Comparison of ENCODE assay signal across 12 cellular contexts in genomic region chr16:14672403-14672971, GRCh38. TPM values are rescaled to one million over a fixed set of nuclear protein-coding genes. Genes with fewer than 3 reads are reported as not detected.
DNase-seq lines count a peak whose midpoint lies in the region; ATAC-seq and TF ChIP-seq lines count a peak whose summit lies in the region.
"Had no signal": no experiment of that assay in that cellular context is flagged by ENCODE, and none has a peak within 500 bp of the region (broad histone marks: within the 10 kb centered on the region; RNA-seq: fewer than 3 reads in every experiment).

No MANE protein-coding gene starts in this region.

- TF ChIP-seq EP300 in esophagus muscularis mucosa (IDR thresholded peaks at IDR 0.05): no peak

- H3K4me1 ChIP-seq in muscle layer of duodenum (ENCODE audit: control insufficient read depth in 1 of 2, insufficient read depth in 2 of 2, low read length in 2 of 2) (no peaks in the 10 kb centered on the region), vagina (no peaks in the 10 kb centered on the region), esophagus muscularis mucosa (no peaks in the 10 kb centered on the region)

- 67% methylated on average over 7 of the region's 7 CpGs for whole genome bisulfite sequencing in esophagus muscularis mucosa

- H3K27ac Mint-ChIP-seq in chondrocyte (ENCODE audit: unreplicated experiment): no peak overlapping the region

- H3K4me3 ChIP-seq in muscle layer of duodenum (ENCODE audit: low read depth in 1 of 2, low read length in 2 of 2) (no peak overlapping the region), vagina (no peak overlapping the region), esophagus muscularis mucosa (no peak overlapping the region)

- TF ChIP-seq CTCF in vagina (IDR thresholded peaks at IDR 0.05) (no peak), esophagus muscularis mucosa (IDR thresholded peaks at IDR 0.05) (no peak), chondrocyte (IDR thresholded peaks at IDR 0.05) (no peak)

- peaks cover 8 to 20% of the 10 kb centered on the region in 2 donors for H3K36me3 ChIP-seq in muscle layer of duodenum (ENCODE audit: control insufficient read depth in 1 of 2, insufficient read depth in 2 of 2, low read length in 2 of 2)
- H3K36me3 ChIP-seq in vagina: peaks cover 0 to 6% of the 10 kb centered on the region in 2 donors
- peaks cover 8 to 24% (median 19%) of the 10 kb centered on the region in 4 donors for H3K36me3 ChIP-seq in esophagus muscularis mucosa

- TF ChIP-seq POLR2A in vagina (IDR thresholded peaks at IDR 0.05): no peak
- no peak for TF ChIP-seq POLR2A in esophagus muscularis mucosa (IDR thresholded peaks at IDR 0.05; ENCODE audit: low read depth)

- no peaks in the 10 kb centered on the region for H3K4me1 Mint-ChIP-seq in chondrocyte (ENCODE audit: low read depth)

- peaks cover 14% of the 10 kb centered on the region for H3K36me3 Mint-ChIP-seq in chondrocyte (ENCODE audit: low read depth)

- no peaks in the 10 kb centered on the region for H3K27me3 Mint-ChIP-seq in chondrocyte (ENCODE audit: low read depth)

- intact Hi-C loops in vagina (cut with DNase I): no loop called here
- intact Hi-C loops in esophagus muscularis mucosa (cut with DNase I): no loop called here

- H3K4me3 Mint-ChIP-seq in chondrocyte (ENCODE audit: unreplicated experiment): no peak overlapping the region

- H3K9me3 ChIP-seq in muscle layer of duodenum (ENCODE audit: control insufficient read depth in 1 of 2, low read length in 2 of 2) (no peaks in the 10 kb centered on the region), vagina (no peaks in the 10 kb centered on the region), esophagus muscularis mucosa (no peaks in the 10 kb centered on the region)

- peak; percentile 63 for DNase-seq in RPMI8226
- DNase-seq in vagina (ENCODE audit: extremely low spot score in 2 of 2): no peak
- no peak for DNase-seq in NOMO-1 (lab: John Stamatoyannopoulos, UW; ENCODE audit: unreplicated experiment in 2 of 2)
- no peak for DNase-seq in esophagus muscularis mucosa (ENCODE audit: extremely low spot score)
- DNase-seq in chondrocyte (ENCODE audit: low spot score): no peak
- DNase-seq: NCI-H1092; stimulated activated CD4-positive, alpha-beta T cell treated with anti-CD3 and anti-CD28 coated beads, Interleukin-4, amount 100 ng/mL, for 24 hours; WERI-Rb-1 had no signal

- peak; percentile 54 for ATAC-seq in GM18861 (IDR thresholded peaks at IDR 0.05; ENCODE audit: unreplicated experiment)
- peak; percentile 72 for ATAC-seq in HG02798 (IDR thresholded peaks at IDR 0.05; ENCODE audit: poor library complexity, unreplicated experiment)

- peaks cover 9% of the 10 kb centered on the region for H3K9me3 Mint-ChIP-seq in chondrocyte (ENCODE audit: low read depth)

- H3K27me3 ChIP-seq in muscle layer of duodenum (ENCODE audit: low read depth, low read length): no peaks in the 10 kb centered on the region
- no peaks in the 10 kb centered on the region for H3K27me3 ChIP-seq in vagina
- H3K27me3 ChIP-seq in esophagus muscularis mucosa: peaks cover 0 to 4% (median 0%) of the 10 kb centered on the region in 4 donors

- H3K27ac ChIP-seq in muscle layer of duodenum (ENCODE audit: low read length) (peak overlapping the region; percentile 24), vagina (no peak overlapping the region), esophagus muscularis mucosa (replicated peaks in 1 of 4) (no peak overlapping the region)
- H3K27ac ChIP-seq: WERI-Rb-1 had no signal

RNA-seq across cellular contexts. Expression of gene PLA2G10, which starts 21.6 kb away (rescaled TPM):
- total RNA-seq in vagina (not detected), esophagus muscularis mucosa (not detected), chondrocyte (not detected in 3 replicates)
- total RNA-seq: liver had no signal

RNA-seq across cellular contexts. Expression of gene NPIPA3, which starts 30.7 kb away (rescaled TPM):
- total RNA-seq in vagina (not detected), esophagus muscularis mucosa (under 1 TPM in 3 of 4 donors, not detected in 1; 0.69 to 0.84 (median 0.83) TPM), chondrocyte (3.3 TPM in 1 of 3 replicates, not detected in the others)

RNA-seq across cellular contexts. Expression of gene BFAR, which starts 39.7 kb away (rescaled TPM):
- total RNA-seq in vagina: 44.4 TPM
- total RNA-seq in esophagus muscularis mucosa: 10 to 100 TPM; 39.1 to 59.8 (median 54.7) TPM
- total RNA-seq in chondrocyte: 54.7 to 74.4 TPM (median 67.7 TPM) in 3 replicates

RNA-seq across cellular contexts. Expression of gene PARN, which starts 42.4 kb away (rescaled TPM):
- 39.3 TPM for total RNA-seq in vagina
- total RNA-seq in esophagus muscularis mucosa: 10 to 100 TPM; 32.6 to 43.5 (median 36.1) TPM
- total RNA-seq in chondrocyte: 24.1 to 25.3 TPM (median 24.9 TPM) in 3 replicates
